ENCODE assay signal across 14 cellular contexts in the genomic region with DNA sequence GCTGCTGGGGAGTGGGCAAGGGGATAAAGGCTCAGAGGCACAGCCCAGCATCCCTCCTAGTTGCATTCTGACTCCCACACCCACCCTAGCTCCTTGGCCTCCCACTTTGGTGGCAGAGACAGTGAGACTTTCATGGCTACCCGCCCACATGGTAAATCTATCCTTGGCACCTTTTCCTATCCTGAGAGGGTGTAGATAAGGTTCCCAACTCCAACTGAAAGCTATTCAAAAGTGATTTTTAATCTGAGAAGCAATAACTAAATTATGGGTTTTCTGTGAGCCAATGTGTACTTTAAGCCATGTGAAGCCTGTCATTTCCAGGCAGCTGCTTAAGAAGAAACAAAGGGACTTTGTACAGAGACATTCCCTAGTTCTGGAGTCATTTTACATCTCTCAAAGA. TPM values are rescaled to one million over a fixed set of nuclear protein-coding genes. Genes with fewer than 3 reads are reported as not detected.
DNase-seq lines count a peak whose midpoint lies in the region; ATAC-seq and TF ChIP-seq lines count a peak whose summit lies in the region.
"Had no signal": no experiment of that assay in that cellular context is flagged by ENCODE, and none has a peak within 500 bp of the region (broad histone marks: within the 10 kb centered on the region; RNA-seq: fewer than 3 reads in every experiment).

No MANE protein-coding gene starts in this region.

- H3K27ac ChIP-seq in right cardiac atrium (ENCODE audit: low read length) (peak overlapping the region; percentile 80), gastrocnemius medialis (peak overlapping the region; percentile 27 to 58 (median 41)), suprapubic skin (no peak overlapping the region), Peyer's patch (peak overlapping the region in 2 of 4 donors; percentile 62 to 75)
- H3K27ac ChIP-seq: cardiac muscle cell had no signal

- no peak for TF ChIP-seq CTCF in gastrocnemius medialis (IDR thresholded peaks at IDR 0.05 in 4 of 5, conservative IDR thresholded peaks at IDR 0.05 in 1 of 5)
- no peak for TF ChIP-seq CTCF in suprapubic skin (IDR thresholded peaks at IDR 0.05)
- TF ChIP-seq CTCF in Peyer's patch (IDR thresholded peaks at IDR 0.05), result no peak

- H3K27me3 ChIP-seq in right cardiac atrium (ENCODE audit: control insufficient read depth, insufficient read depth), result no peaks in the 10 kb centered on the region
- H3K27me3 ChIP-seq in gastrocnemius medialis, result peaks cover 0 to 2% (median 0%) of the 10 kb centered on the region in 3 donors
- H3K27me3 ChIP-seq in suprapubic skin, result no peaks in the 10 kb centered on the region
- no peaks in the 10 kb centered on the region for H3K27me3 ChIP-seq in Peyer's patch
- H3K27me3 ChIP-seq: cardiac muscle cell had no signal

- H3K4me3 ChIP-seq in right cardiac atrium (ENCODE audit: low read length) (no peak overlapping the region), gastrocnemius medialis (no peak overlapping the region), suprapubic skin (no peak overlapping the region), Peyer's patch (no peak overlapping the region)
- H3K4me3 ChIP-seq: cardiac muscle cell had no signal

- H3K4me1 ChIP-seq in right cardiac atrium (ENCODE audit: control insufficient read depth, insufficient read depth, low read length) (peaks cover 3% of the 10 kb centered on the region), gastrocnemius medialis (peaks cover 6 to 19% of the 10 kb centered on the region in 2 donors), suprapubic skin (peaks cover 11% of the 10 kb centered on the region), Peyer's patch (peaks cover 0 to 58% (median 4%) of the 10 kb centered on the region in 4 donors)

- ATAC-seq in right cardiac atrium, result peak; percentile 26 to 62
- no peak for ATAC-seq in gastrocnemius medialis
- no peak for ATAC-seq in GM19328 (IDR thresholded peaks at IDR 0.05; ENCODE audit: unreplicated experiment)
- ATAC-seq: stimulated activated naive CD8-positive, alpha-beta T cell treated with anti-CD3 and anti-CD28 coated beads, Interleukin-15, Interleukin-2, amounts not matched to agents 100 U/mL and 50 U/mL, for 24 hours had no signal

- 58% methylated on average over 1 of the region's 1 CpG for WGBS in right cardiac atrium
- 87% methylated on average over 1 of the region's 1 CpG for WGBS in suprapubic skin

- in situ Hi-C loops in SK-MEL-5 (cut with HindIII; ENCODE audit: low pct_unique_long_range_greater_than_20kb, low sequenced_read_pairs), result no loop called here
- in situ Hi-C loops in gastrocnemius medialis (cut with MboI; ENCODE audit: low sequenced_read_pairs in 4 of 4), result no loop called here

- DNase-seq in NCI-H1105 treated with DMSO at 0.1 percent for 48 hours (lab: John Stamatoyannopoulos, UW) (peak; percentile 67), SK-MEL-5 (ENCODE audit: low read depth, low spot score) (peak; percentile 68), right cardiac atrium (peak in 1 of 3 donors; percentile 63), gastrocnemius medialis (no peak), suprapubic skin (ENCODE audit: low spot score in 2 of 2) (no peak), occipital lobe (lab: John Stamatoyannopoulos, UW) (no peak), Peyer's patch (no peak)
- DNase-seq: CD4-positive, alpha-beta memory T cell; HFFc6; NCI-H187; stimulated activated naive CD8-positive, alpha-beta T cell treated with anti-CD3 and anti-CD28 coated beads, Interleukin-15, Interleukin-2, amounts not matched to agents 100 U/mL and 50 U/mL, for 24 hours; T-helper 2 cell had no signal

- no peak for TF ChIP-seq EP300 in suprapubic skin (IDR thresholded peaks at IDR 0.05)

- H3K36me3 ChIP-seq in gastrocnemius medialis (no peaks in the 10 kb centered on the region), suprapubic skin (peaks cover 29% of the 10 kb centered on the region), Peyer's patch (peaks cover 0 to 16% (median 0%) of the 10 kb centered on the region in 3 donors)
- H3K36me3 ChIP-seq: cardiac muscle cell had no signal

- no peak for TF ChIP-seq POLR2A in gastrocnemius medialis (IDR thresholded peaks at IDR 0.05)
- no peak for TF ChIP-seq POLR2A in suprapubic skin (IDR thresholded peaks at IDR 0.05)
- no peak for TF ChIP-seq POLR2A in Peyer's patch (IDR thresholded peaks at IDR 0.05)

- H3K9me3 ChIP-seq in right cardiac atrium (ENCODE audit: control insufficient read depth, low read length) (no peaks in the 10 kb centered on the region), gastrocnemius medialis (no peaks in the 10 kb centered on the region), suprapubic skin (no peaks in the 10 kb centered on the region), Peyer's patch (no peaks in the 10 kb centered on the region)

- intact Hi-C loops in right cardiac atrium (cut with DNase I), result no loop called here
- intact Hi-C loops in gastrocnemius medialis (cut with DNase I; ENCODE audit: low total_unique reads), result no loop called here

RNA-seq across cellular contexts. Expression of a gene that starts 9.1 kb away (rescaled TPM):
- total RNA-seq in SK-MEL-5 (2014; rRNA removed; shearing (Covaris generic)), result 89.0 and 93.0 TPM in 2 replicates
- polyA plus RNA-seq in SK-MEL-5 (2015; cell fraction: cytosol; rRNA removed), result 148 and 221 TPM in 2 replicates
- polyA plus RNA-seq in SK-MEL-5 (2015; cell fraction: nucleus; rRNA removed), result 243 and 350 TPM in 2 replicates
- total RNA-seq in right cardiac atrium (100 to 1,000 TPM in 1 of 4 donors, 10 to 100 TPM in 3; 42.1 to 110 (median 47.3) TPM), gastrocnemius medialis (10 to 100 TPM; 14.5 to 56.6 (median 29.8) TPM), suprapubic skin (100 to 1,000 TPM in 1 of 4 donors, 10 to 100 TPM in 3; 76.7 to 216 (median 84.6) TPM), occipital lobe (31.4 TPM), Peyer's patch (100 to 1,000 TPM in 3 of 4 donors, 10 to 100 TPM in 1; 97.6 to 821 (median 155) TPM)
- polyA plus RNA-seq in right cardiac atrium, result 59.9 TPM
- total RNA-seq: CD4-positive, alpha-beta memory T cell had no signal

Comparison
In these comparisons a context has a peak if more than half of its experiments do, and no peak if none do; other contexts are left out.
1. DNase-seq: peak in NCI-H1105 treated with DMSO at 0.1 percent for 48 hours (single experiment) and SK-MEL-5 (single experiment); none in gastrocnemius medialis (0 of 2), suprapubic skin (0 of 2), occipital lobe (single experiment) and Peyer's patch (0 of 3).
2. ATAC-seq: peak in right cardiac atrium (2 of 2); none in gastrocnemius medialis (0 of 2) and GM19328 (single experiment).